ENCODE assay signal across 11 cellular contexts in genomic region chr15:90003736-90004135, GRCh38. TPM values are rescaled to one million over a fixed set of nuclear protein-coding genes. Genes with fewer than 3 reads are reported as not detected.
DNase-seq lines count a peak whose midpoint lies in the region; ATAC-seq and TF ChIP-seq lines count a peak whose summit lies in the region.
"Had no signal": no experiment of that assay in that cellular context is flagged by ENCODE, and none has a peak within 500 bp of the region (broad histone marks: within the 10 kb centered on the region; RNA-seq: fewer than 3 reads in every experiment).

No MANE protein-coding gene starts in this region.

- WGBS in liver, result 92% methylated on average over 7 of the region's 7 CpGs

- no peaks in the 10 kb centered on the region for H3K9me3 ChIP-seq in liver (ENCODE audit: control insufficient read depth in 4 of 4, low read length in 3 of 4)

- H3K4me1 Mint-ChIP-seq in activated T-cell treated with anti-CD3 and anti-CD28 coated beads, Interleukin-2, amount 50 U/mL, for 4 hours (ENCODE audit: low read depth), result peaks cover 70% of the 10 kb centered on the region
- H3K4me1 Mint-ChIP-seq in activated naive CD8-positive, alpha-beta T cell treated with anti-CD3 and anti-CD28 coated beads, Interleukin-2, amount 50 U/mL, for 24 hours, result peaks cover 63% of the 10 kb centered on the region

- no peaks in the 10 kb centered on the region for H3K36me3 ChIP-seq in liver (ENCODE audit: control insufficient read depth in 4 of 4, insufficient read depth in 3 of 4, low read depth in 1 of 4, low read length in 3 of 4)

- no peak for DNase-seq in activated T-cell treated with anti-CD3 and anti-CD28 coated beads, Interleukin-2, amount 50 U/mL, for 4 hours
- DNase-seq in activated T-cell treated with anti-CD3 and anti-CD28 coated beads for 4 hours, result no peak
- DNase-seq in activated naive CD8-positive, alpha-beta T cell treated with anti-CD3 and anti-CD28 coated beads, Interleukin-2, amount 50 U/mL, for 24 hours, result no peak
- DNase-seq in substantia nigra (lab: John Stamatoyannopoulos, UW), result no peak
- DNase-seq in ACHN, result no peak
- no peak for DNase-seq in UCSD-AML1 (lab: John Stamatoyannopoulos, UW; ENCODE audit: unreplicated experiment)
- DNase-seq: activated gamma-delta T cell treated with Interleukin-2 at 50 U/mL for 16 hours; NCI-H1092; stimulated activated CD4-positive, alpha-beta T cell treated with anti-CD3 and anti-CD28 coated beads, Interleukin-15, amount 100 ng/mL, for 24 hours had no signal

- H3K36me3 Mint-ChIP-seq in activated T-cell treated with anti-CD3 and anti-CD28 coated beads, Interleukin-2, amount 50 U/mL, for 4 hours (ENCODE audit: insufficient read depth), result peaks cover 2% of the 10 kb centered on the region
- peaks cover 9% of the 10 kb centered on the region for H3K36me3 Mint-ChIP-seq in activated naive CD8-positive, alpha-beta T cell treated with anti-CD3 and anti-CD28 coated beads, Interleukin-2, amount 50 U/mL, for 24 hours (ENCODE audit: low read depth)

- H3K9ac ChIP-seq in liver (ENCODE audit: low read depth in 1 of 2, low read length in 2 of 2), result peak overlapping the region in 1 of 2 donors; percentile 50

- H3K9me3 Mint-ChIP-seq in activated T-cell treated with anti-CD3 and anti-CD28 coated beads, Interleukin-2, amount 50 U/mL, for 4 hours, result no peaks in the 10 kb centered on the region
- no peaks in the 10 kb centered on the region for H3K9me3 Mint-ChIP-seq in activated naive CD8-positive, alpha-beta T cell treated with anti-CD3 and anti-CD28 coated beads, Interleukin-2, amount 50 U/mL, for 24 hours

- no peaks in the 10 kb centered on the region for H3K27me3 Mint-ChIP-seq in activated T-cell treated with anti-CD3 and anti-CD28 coated beads, Interleukin-2, amount 50 U/mL, for 4 hours (ENCODE audit: low read depth)
- H3K27me3 Mint-ChIP-seq in activated naive CD8-positive, alpha-beta T cell treated with anti-CD3 and anti-CD28 coated beads, Interleukin-2, amount 50 U/mL, for 24 hours, result no peaks in the 10 kb centered on the region

- TF ChIP-seq CTCF in liver (IDR thresholded peaks at IDR 0.05; ENCODE audit: low read depth, low read length, missing input control), result no peak

- peaks cover 8 to 34% (median 21%) of the 10 kb centered on the region in 4 donors for H3K4me1 ChIP-seq in liver (ENCODE audit: control insufficient read depth in 4 of 4, insufficient read depth in 4 of 4, low read length in 3 of 4)

- H3K27me3 ChIP-seq in liver (ENCODE audit: control insufficient read depth in 4 of 4, insufficient read depth in 4 of 4, low read length in 3 of 4), result no peaks in the 10 kb centered on the region

- peak overlapping the region; percentile 21 for H3K27ac Mint-ChIP-seq in activated naive CD8-positive, alpha-beta T cell treated with anti-CD3 and anti-CD28 coated beads, Interleukin-2, amount 50 U/mL, for 24 hours

- H3K4me3 ChIP-seq in liver (ENCODE audit: low read depth in 1 of 3, low read length in 3 of 3), result no peak overlapping the region

- in situ Hi-C loops in ACHN (cut with HindIII; ENCODE audit: low pct_ligation_motif_present, low pct_unique_long_range_greater_than_20kb, low sequenced_read_pairs), result no loop called here

- H3K27ac ChIP-seq in liver (ENCODE audit: low read depth in 1 of 2, low read length in 2 of 2) (peak overlapping the region; percentile 64 to 88), substantia nigra (ENCODE audit: low read depth, low read length, poor library complexity, severe bottlenecking) (peak overlapping the region; percentile 75)

- H3K4me3 Mint-ChIP-seq in activated T-cell treated with anti-CD3 and anti-CD28 coated beads, Interleukin-2, amount 50 U/mL, for 4 hours, result peak overlapping the region; percentile 82
- peak overlapping the region; percentile 35 for H3K4me3 Mint-ChIP-seq in activated naive CD8-positive, alpha-beta T cell treated with anti-CD3 and anti-CD28 coated beads, Interleukin-2, amount 50 U/mL, for 24 hours

- no peak for TF ChIP-seq RAD21 in liver (IDR thresholded peaks at IDR 0.05)

- ATAC-seq in activated T-cell treated with anti-CD3 and anti-CD28 coated beads, Interleukin-2, amount 50 U/mL, for 4 hours, result no peak
- ATAC-seq in activated naive CD8-positive, alpha-beta T cell treated with anti-CD3 and anti-CD28 coated beads, Interleukin-2, amount 50 U/mL, for 24 hours, result no peak
- ATAC-seq in GM19328 (IDR thresholded peaks at IDR 0.05; ENCODE audit: unreplicated experiment), result no peak

TF ChIP-seq in liver, 16 proteins besides CTCF, POLR2A, EP300 and RAD21:
- TF ChIP-seq NR2F2 (IDR thresholded peaks at IDR 0.05) (no peak), MAX (IDR thresholded peaks at IDR 0.05) (no peak), SP1 (IDR thresholded peaks at IDR 0.05) (no peak), YY1 (IDR thresholded peaks at IDR 0.05) (no peak), JUND (IDR thresholded peaks at IDR 0.05) (no peak), FOXA2 (IDR thresholded peaks at IDR 0.05) (no peak), ZBTB33 (IDR thresholded peaks at IDR 0.05) (no peak), HNF4G (IDR thresholded peaks at IDR 0.05) (no peak), EGR1 (IDR thresholded peaks at IDR 0.05; ENCODE audit: low read depth in 2 of 2) (no peak), TAF1 (conservative IDR thresholded peaks at IDR 0.05) (no peak), HNF4A (conservative IDR thresholded peaks at IDR 0.05) (no peak), RXRA (IDR thresholded peaks at IDR 0.05) (no peak), ATF3 (IDR thresholded peaks at IDR 0.05) (no peak), FOXA1 (IDR thresholded peaks at IDR 0.05) (no peak)

RNA-seq across cellular contexts. Expression of gene ZNF710, which starts 2.6 kb away (rescaled TPM):
- 10 to 100 TPM; 21.7 to 28.2 (median 25.0) TPM for total RNA-seq in activated T-cell treated with anti-CD3 and anti-CD28 coated beads, Interleukin-2, amount 50 U/mL, for 4 hours
- total RNA-seq in liver, result 10 to 100 TPM in 1 of 2 donors, 1 to 10 TPM in 1; 5.4 to 15.3 TPM
- polyA plus RNA-seq in liver, result 1 to 10 TPM; 1.9 to 5.3 TPM
